In the genomic region with DNA sequence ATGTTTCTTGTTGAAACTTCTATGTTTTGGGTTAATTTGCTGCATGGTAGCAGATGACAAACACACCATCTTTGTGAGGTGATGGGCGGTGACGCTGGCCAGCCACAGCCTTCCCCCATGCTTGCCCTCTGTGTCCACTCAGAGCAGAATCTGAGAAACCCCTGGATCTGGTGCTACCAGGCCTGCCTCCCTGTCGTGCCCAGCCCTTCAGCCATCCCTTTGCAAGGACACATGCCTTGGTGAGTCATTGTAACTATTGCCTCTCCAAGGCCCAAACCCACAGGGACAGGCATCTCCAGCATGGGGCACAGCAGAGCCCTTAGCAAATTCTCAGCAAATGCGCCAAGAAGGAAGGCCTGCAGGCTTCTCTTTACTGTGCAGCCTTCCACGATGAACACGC, we compare ENCODE assay signal across 22 cellular contexts. TPM values are rescaled to one million over a fixed set of nuclear protein-coding genes. Genes with fewer than 3 reads are reported as not detected.
DNase-seq lines count a peak whose midpoint lies in the region; ATAC-seq and TF ChIP-seq lines count a peak whose summit lies in the region.
"Had no signal": no experiment of that assay in that cellular context is flagged by ENCODE, and none has a peak within 500 bp of the region (broad histone marks: within the 10 kb centered on the region; RNA-seq: fewer than 3 reads in every experiment).

No MANE protein-coding gene starts in this region.

- no peak overlapping the region for H3K18ac ChIP-seq in mesenchymal stem cell (ENCODE audit: low read depth in 1 of 2, low read length in 2 of 2)

- no peaks in the 10 kb centered on the region for H3K27me3 Mint-ChIP-seq in activated CD4-positive, alpha-beta T cell treated with anti-CD3 and anti-CD28 coated beads, Interleukin-2, amount 10 ng/mL, durations not matched to agents 24 days and 14 days
- H3K27me3 Mint-ChIP-seq in neural progenitor cell (ENCODE audit: insufficient read depth, low read depth) = peaks cover 2% of the 10 kb centered on the region

- no peak overlapping the region for H3K4me2 ChIP-seq in mesenchymal stem cell (ENCODE audit: low read length, poor library complexity, severe bottlenecking)
- no peak overlapping the region for H3K4me2 ChIP-seq in neural progenitor cell

- 78 to 92% (median 79%) methylated on average over 6 of the region's 6 CpGs for WGBS in adrenal gland, 4 donors
- 88 to 91% methylated on average over 6 of the region's 6 CpGs for WGBS in sigmoid colon, 2 donors
- WGBS in mesenchymal stem cell = 82% methylated on average over 6 of the region's 6 CpGs

- no peak overlapping the region for H3K4me3 ChIP-seq in adrenal gland
- H3K4me3 ChIP-seq in lower lobe of right lung = no peak overlapping the region
- no peak overlapping the region for H3K4me3 ChIP-seq in sigmoid colon
- no peak overlapping the region for H3K4me3 ChIP-seq in mesenchymal stem cell (ENCODE audit: insufficient read depth in 1 of 2, low read depth in 1 of 2, low read length in 2 of 2)
- H3K4me3 ChIP-seq in neural progenitor cell = no peak overlapping the region
- H3K4me3 ChIP-seq: BLaER1 treated with 17β-estradiol and CSF1 and Interleukin-3, amounts not matched to agents 10 nM and 100 nM; K562; MG63 had no signal

- intact Hi-C loops in adrenal gland (cut with DNase I) = loop anchor here in 1 of 2 donors (10.0 kb wide), 1 partner anchor 191 kb away; no protein-coding TSS in a partner anchor
- intact Hi-C loops in lower lobe of right lung (cut with DNase I) = no loop called here
- intact Hi-C loops in sigmoid colon (cut with DNase I) = no loop called here
- intact Hi-C loops in activated CD4-positive, alpha-beta T cell treated with anti-CD3 and anti-CD28 coated beads, Interleukin-2, amount 10 ng/mL, durations not matched to agents 24 days and 14 days (cut with micrococcal nuclease) = no loop called here

- H2BK15ac ChIP-seq in mesenchymal stem cell (ENCODE audit: low read depth, poor library complexity, severe bottlenecking) = no peak overlapping the region

- H3K27me3 ChIP-seq in adrenal gland = peaks cover 5% of the 10 kb centered on the region
- H3K27me3 ChIP-seq in lower lobe of right lung (ENCODE audit: low read depth) = peaks cover 33% of the 10 kb centered on the region
- peaks cover 0 to 53% (median 17%) of the 10 kb centered on the region in 3 donors for H3K27me3 ChIP-seq in sigmoid colon
- peaks cover 6 to 38% of the 10 kb centered on the region in 2 experiments for H3K27me3 ChIP-seq in mesenchymal stem cell (ENCODE audit: control insufficient read depth in 1 of 2, insufficient read depth in 1 of 2, low read length in 2 of 2)
- H3K27me3 ChIP-seq in neural progenitor cell = no peaks in the 10 kb centered on the region

- DNase-seq in activated effector memory CD4-positive, alpha-beta T cell treated with anti-CD3 and anti-CD28 coated beads, Interleukin-2, amount 50 U/mL, for 16 hours = peak; percentile 24
- no peak for DNase-seq in activated effector memory CD4-positive, alpha-beta T cell treated with Interleukin-2 at 50 U/mL for 16 hours
- peak in 5 of 7 donors; percentile 58 to 68 (median 66) for DNase-seq in adrenal gland
- DNase-seq in lower lobe of right lung = peak; percentile 20
- peak; percentile 20 for DNase-seq in sigmoid colon
- no peak for DNase-seq in activated CD4-positive, alpha-beta T cell treated with anti-CD3 and anti-CD28 coated beads, Interleukin-2, amount 10 ng/mL, durations not matched to agents 24 days and 14 days
- DNase-seq in mesenchymal stem cell = no peak
- DNase-seq in neural progenitor cell (ENCODE audit: low spot score) = no peak
- DNase-seq: 8988T; CD8-positive, alpha-beta T cell; GDM1; MG63; NCI-H1417; NCI-H1694 treated with DMSO at 0.1 percent for 48 hours; NCI-H446 treated with DMSO at 0.1 percent for 48 hours; NCI-H526 treated with DMSO at 0.1 percent for 48 hours; OCI-M1 had no signal

- no peaks in the 10 kb centered on the region for H3K9me3 ChIP-seq in adrenal gland (replicated peaks in 1 of 3)
- no peaks in the 10 kb centered on the region for H3K9me3 ChIP-seq in lower lobe of right lung
- no peaks in the 10 kb centered on the region for H3K9me3 ChIP-seq in sigmoid colon
- peaks cover 3% of the 10 kb centered on the region for H3K9me3 ChIP-seq in mesenchymal stem cell (ENCODE audit: control insufficient read depth, low read length)
- H3K9me3 ChIP-seq in neural progenitor cell (ENCODE audit: low read depth) = no peaks in the 10 kb centered on the region
- H3K9me3 ChIP-seq: BLaER1 treated with 17β-estradiol and CSF1 and Interleukin-3, amounts not matched to agents 10 nM and 100 nM; MG63 had no signal

- H3K27ac ChIP-seq in adrenal gland = no peak overlapping the region
- H3K27ac ChIP-seq in lower lobe of right lung = no peak overlapping the region
- H3K27ac ChIP-seq in sigmoid colon = no peak overlapping the region
- H3K27ac ChIP-seq in mesenchymal stem cell (ENCODE audit: low read length, poor library complexity, severe bottlenecking) = no peak overlapping the region
- H3K27ac ChIP-seq in neural progenitor cell = no peak overlapping the region
- H3K27ac ChIP-seq: BLaER1 treated with 17β-estradiol and CSF1 and Interleukin-3, amounts not matched to agents 10 nM and 100 nM had no signal

- no peak for TF ChIP-seq EP300 in sigmoid colon (IDR thresholded peaks at IDR 0.05)

- H2BK5ac ChIP-seq in mesenchymal stem cell (ENCODE audit: low read depth, low read length, poor library complexity, severe bottlenecking) = no peak overlapping the region

- H4K91ac ChIP-seq in mesenchymal stem cell (ENCODE audit: low read length) = no peak overlapping the region

- H2BK12ac ChIP-seq in mesenchymal stem cell (ENCODE audit: low read length in 2 of 2) = no peak overlapping the region

- H3K36me3 ChIP-seq in adrenal gland (replicated peaks in 1 of 2) (no peaks in the 10 kb centered on the region), lower lobe of right lung (no peaks in the 10 kb centered on the region), sigmoid colon (no peaks in the 10 kb centered on the region), mesenchymal stem cell (ENCODE audit: control insufficient read depth in 1 of 2, insufficient read depth in 2 of 2, low read depth in 1 of 2, low read length in 2 of 2) (no peaks in the 10 kb centered on the region), neural progenitor cell (no peaks in the 10 kb centered on the region)
- H3K36me3 ChIP-seq: BLaER1 treated with 17β-estradiol and CSF1 and Interleukin-3, amounts not matched to agents 10 nM and 100 nM; MG63 had no signal

- no peak overlapping the region for H4K8ac ChIP-seq in mesenchymal stem cell (ENCODE audit: low read length)

- H2BK120ac ChIP-seq in mesenchymal stem cell (ENCODE audit: low read depth, low read length) = no peak overlapping the region

- H3K4me3 Mint-ChIP-seq in activated CD4-positive, alpha-beta T cell treated with anti-CD3 and anti-CD28 coated beads, Interleukin-2, amount 10 ng/mL, durations not matched to agents 24 days and 14 days = no peak overlapping the region
- no peak overlapping the region for H3K4me3 Mint-ChIP-seq in neural progenitor cell
- H3K4me3 Mint-ChIP-seq: CD8-positive, alpha-beta T cell had no signal

- H3K79me2 ChIP-seq in neural progenitor cell (ENCODE audit: low read depth) = no peaks in the 10 kb centered on the region

- H3K9me3 Mint-ChIP-seq in activated CD4-positive, alpha-beta T cell treated with anti-CD3 and anti-CD28 coated beads, Interleukin-2, amount 10 ng/mL, durations not matched to agents 24 days and 14 days = no peaks in the 10 kb centered on the region
- no peaks in the 10 kb centered on the region for H3K9me3 Mint-ChIP-seq in neural progenitor cell
- H3K9me3 Mint-ChIP-seq: CD8-positive, alpha-beta T cell had no signal

- ATAC-seq in lower lobe of right lung = no peak
- ATAC-seq: CD8-positive, alpha-beta T cell; K562 had no signal

- H3K27ac Mint-ChIP-seq in activated CD4-positive, alpha-beta T cell treated with anti-CD3 and anti-CD28 coated beads, Interleukin-2, amount 10 ng/mL, durations not matched to agents 24 days and 14 days = no peak overlapping the region
- H3K27ac Mint-ChIP-seq in neural progenitor cell = no peak overlapping the region
- H3K27ac Mint-ChIP-seq: CD8-positive, alpha-beta T cell had no signal

- H4K20me1 ChIP-seq in neural progenitor cell (ENCODE audit: low read depth) = no peaks in the 10 kb centered on the region

- no peak overlapping the region for H3K23ac ChIP-seq in mesenchymal stem cell (ENCODE audit: low read length in 2 of 2)

- no peak overlapping the region for H3K4ac ChIP-seq in mesenchymal stem cell (ENCODE audit: low read depth in 1 of 2, low read length in 2 of 2)

- H3K4me1 Mint-ChIP-seq in activated CD4-positive, alpha-beta T cell treated with anti-CD3 and anti-CD28 coated beads, Interleukin-2, amount 10 ng/mL, durations not matched to agents 24 days and 14 days = no peaks in the 10 kb centered on the region
- peaks cover 26% of the 10 kb centered on the region for H3K4me1 Mint-ChIP-seq in neural progenitor cell

- H3K4me1 ChIP-seq in adrenal gland (replicated peaks in 1 of 2) (peaks cover 0 to 5% of the 10 kb centered on the region in 2 donors), lower lobe of right lung (no peaks in the 10 kb centered on the region), sigmoid colon (no peaks in the 10 kb centered on the region), mesenchymal stem cell (ENCODE audit: control insufficient read depth, insufficient read depth, low read depth, low read length) (no peaks in the 10 kb centered on the region), neural progenitor cell (peaks cover 14% of the 10 kb centered on the region)

- TF ChIP-seq CTCF in adrenal gland (IDR thresholded peaks at IDR 0.05) = no peak
- TF ChIP-seq CTCF in lower lobe of right lung (IDR thresholded peaks at IDR 0.05) = no peak
- TF ChIP-seq CTCF in sigmoid colon (IDR thresholded peaks at IDR 0.05) = no peak
- TF ChIP-seq CTCF in neural progenitor cell (IDR thresholded peaks at IDR 0.05) = no peak

- H2AK5ac ChIP-seq in mesenchymal stem cell (ENCODE audit: low read length, severe bottlenecking) = no peak overlapping the region

- H3K9ac ChIP-seq in mesenchymal stem cell (ENCODE audit: low read length) (no peak overlapping the region), neural progenitor cell (no peak overlapping the region)
- H3K9ac ChIP-seq: BLaER1 treated with 17β-estradiol and CSF1 and Interleukin-3, amounts not matched to agents 10 nM and 100 nM had no signal

- peaks cover 10% of the 10 kb centered on the region for H3F3A ChIP-seq in neural progenitor cell (ENCODE audit: low read depth)

- H2AFZ ChIP-seq in mesenchymal stem cell (ENCODE audit: low read depth, low read length) (no peak overlapping the region), neural progenitor cell (replicated peaks) (no peak overlapping the region)

- no peak for TF ChIP-seq POLR2A in adrenal gland (IDR thresholded peaks at IDR 0.05)
- no peak for TF ChIP-seq POLR2A in sigmoid colon (IDR thresholded peaks at IDR 0.05)

- H3K79me1 ChIP-seq in mesenchymal stem cell (replicated peaks; ENCODE audit: low read length, poor library complexity, severe bottlenecking) = no peaks in the 10 kb centered on the region

- no peak overlapping the region for H3K14ac ChIP-seq in mesenchymal stem cell (ENCODE audit: low read length in 2 of 2)

- no peaks in the 10 kb centered on the region for H3K36me3 Mint-ChIP-seq in activated CD4-positive, alpha-beta T cell treated with anti-CD3 and anti-CD28 coated beads, Interleukin-2, amount 10 ng/mL, durations not matched to agents 24 days and 14 days (ENCODE audit: low read depth)
- no peaks in the 10 kb centered on the region for H3K36me3 Mint-ChIP-seq in neural progenitor cell
- H3K36me3 Mint-ChIP-seq: CD8-positive, alpha-beta T cell had no signal

RNA-seq across cellular contexts. Expression of a gene that starts 48.1 kb away (rescaled TPM):
- total RNA-seq in adrenal gland (1 to 10 TPM in 6 of 8 donors, under 1 TPM in 1, not detected in 1; 0.57 to 6.2 (median 2.1) TPM), lower lobe of right lung (84.4 TPM), sigmoid colon (1 to 10 TPM; 1.2 to 6.9 (median 1.9) TPM), neural progenitor cell (ENCODE audit: low replicate concordance) (not detected in 2 replicates)
- polyA plus RNA-seq in adrenal gland (1 to 10 TPM in 2 of 3 donors, under 1 TPM in 1; 0.68 to 7.0 (median 3.1) TPM), sigmoid colon (1 to 10 TPM in 2 of 3 donors, under 1 TPM in 1; 0.69 to 2.8 (median 1.2) TPM)
- not detected in 2 replicates for total RNA-seq in activated CD4-positive, alpha-beta T cell treated with anti-CD3 and anti-CD28 coated beads, Interleukin-2, amount 10 ng/mL, durations not matched to agents 24 days and 14 days
- not detected for polyA plus RNA-seq in mesenchymal stem cell (2013, experiment 1 of 2)
- polyA plus RNA-seq in mesenchymal stem cell (2013, experiment 2 of 2) = not detected
- total RNA-seq: Daoy, H4, K562, LHCN-M2 had no signal
- polyA plus RNA-seq: K562 had no signal

Comparison
In these comparisons a context has a peak if more than half of its experiments do, and no peak if none do; other contexts are left out.
1. DNase-seq: peak in activated effector memory CD4-positive, alpha-beta T cell treated with anti-CD3 and anti-CD28 coated beads, Interleukin-2, amount 50 U/mL, for 16 hours (single experiment), adrenal gland (5 of 7), lower lobe of right lung (single experiment) and sigmoid colon (single experiment); none in activated effector memory CD4-positive, alpha-beta T cell treated with Interleukin-2 at 50 U/mL for 16 hours (single experiment), activated CD4-positive, alpha-beta T cell treated with anti-CD3 and anti-CD28 coated beads, Interleukin-2, amount 10 ng/mL, durations not matched to agents 24 days and 14 days (single experiment), mesenchymal stem cell (single experiment) and neural progenitor cell (single experiment).
2. RNA of a gene that starts 48.1 kb away (total RNA-seq): 84.4 TPM in lower lobe of right lung (single experiment); 1.2 to 6.9 TPM in sigmoid colon, 0.57 to 6.2 TPM in adrenal gland, not detected in activated CD4-positive, alpha-beta T cell treated with anti-CD3 and anti-CD28 coated beads, Interleukin-2, amount 10 ng/mL, durations not matched to agents 24 days and 14 days and not detected in neural progenitor cell; every median in the first group is over 10 times any median in the second.